ENCODE assay signal across 19 cellular contexts in the genomic region with DNA sequence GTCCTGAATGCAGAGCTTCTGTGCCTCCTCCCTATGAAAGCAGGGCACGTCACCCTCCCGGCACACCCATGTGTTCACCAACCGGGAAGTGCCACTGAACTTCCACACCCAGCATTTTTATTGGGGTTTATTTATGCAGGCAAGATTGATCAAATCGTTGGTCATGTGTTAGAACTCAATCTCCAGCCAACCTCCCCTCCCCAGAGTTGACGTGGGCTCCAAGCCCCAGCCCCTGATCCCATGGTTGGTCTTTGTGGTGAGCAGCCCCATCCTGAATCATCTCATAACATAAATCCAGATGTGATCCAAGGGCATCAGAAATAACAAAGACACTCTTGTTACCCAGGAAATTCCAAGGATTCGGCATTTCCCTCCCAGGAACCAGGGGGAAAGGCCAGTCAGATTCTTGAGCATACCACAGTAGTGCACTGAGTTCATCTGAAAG.
A peak's percentile ranks its signal among the peaks of the same experiment; 100 is the strongest.
DNase-seq lines count a peak whose midpoint lies in the region; ATAC-seq and TF ChIP-seq lines count a peak whose summit lies in the region.
"Had no signal": no experiment of that assay in that cellular context is flagged by ENCODE, and none has a peak within 500 bp of the region (broad histone marks: within the 10 kb centered on the region; RNA-seq: fewer than 3 reads in every experiment).

No MANE protein-coding gene starts in this region.

- H3K9ac ChIP-seq in endodermal cell (ENCODE audit: extremely low read depth, low read length, poor library complexity, severe bottlenecking): no peak overlapping the region

- no peak overlapping the region for H3K27ac ChIP-seq in endodermal cell (ENCODE audit: low read depth, low read length)
- H3K27ac ChIP-seq: A549, heart left ventricle, WERI-Rb-1 had no signal

- no peaks in the 10 kb centered on the region for H3K4me1 ChIP-seq in endodermal cell (ENCODE audit: control insufficient read depth, insufficient read depth, low read length)

- H3K9me3 Mint-ChIP-seq in endodermal cell: no peaks in the 10 kb centered on the region

- H3K4me3 Mint-ChIP-seq in endodermal cell: no peak overlapping the region
- H3K4me3 Mint-ChIP-seq: activated CD8-positive, alpha-beta memory T cell treated with anti-CD3 and anti-CD28 coated beads, Interleukin-2, amount 10 ng/mL, durations not matched to agents 7 days and 5 days had no signal

- no peak overlapping the region for H3K4me3 ChIP-seq in endodermal cell (ENCODE audit: low read length)
- H3K4me3 ChIP-seq: A549, heart left ventricle had no signal

- no peaks in the 10 kb centered on the region for H3K27me3 Mint-ChIP-seq in endodermal cell (ENCODE audit: insufficient read depth)
- H3K27me3 Mint-ChIP-seq: progenitor cell of endocrine pancreas had no signal

- H3K36me3 Mint-ChIP-seq in endodermal cell (ENCODE audit: low read depth): peaks cover 29% of the 10 kb centered on the region
- H3K36me3 Mint-ChIP-seq: activated CD8-positive, alpha-beta memory T cell treated with anti-CD3 and anti-CD28 coated beads, Interleukin-2, amount 10 ng/mL, durations not matched to agents 7 days and 5 days had no signal

- no peak for TF ChIP-seq CTCF in endodermal cell (conservative IDR thresholded peaks at IDR 0.05)

- H3K4me1 Mint-ChIP-seq in endodermal cell: peaks cover 4% of the 10 kb centered on the region
- H3K4me1 Mint-ChIP-seq: activated CD8-positive, alpha-beta memory T cell treated with anti-CD3 and anti-CD28 coated beads, Interleukin-2, amount 10 ng/mL, durations not matched to agents 7 days and 5 days had no signal

- intact Hi-C loops in left colon (cut with DNase I, micrococcal nuclease): no loop called here

- 90 to 93% methylated on average over 3 to 6 of the region's 6 CpGs for WGBS in endodermal cell (ENCODE audit: insufficient coverage in 1 of 2, insufficient read length in 1 of 2), 2 experiments

- peak; percentile 86 for DNase-seq in A172 (ENCODE audit: low spot score)
- DNase-seq in HT1080 (ENCODE audit: low read depth): peak; percentile 98
- no peak for DNase-seq in endodermal cell
- DNase-seq in left colon: peak; percentile 35 to 49
- DNase-seq in NCI-H2029 (lab: John Stamatoyannopoulos, UW): no peak
- DNase-seq in superior temporal gyrus (ENCODE audit: extremely low spot score): no peak
- no peak for DNase-seq in activated gamma-delta T cell (lab: John Stamatoyannopoulos, UW)
- DNase-seq: activated CD8-positive, alpha-beta memory T cell treated with anti-CD3 and anti-CD28 coated beads, Interleukin-2, amount 10 ng/mL, durations not matched to agents 7 days and 5 days; activated naive CD4-positive, alpha-beta T cell treated with Interleukin-2 at 50 U/mL for 16 hours; effector CD8-positive, alpha-beta T cell; heart left ventricle; left cardiac atrium; NCI-H1930; NCI-H526 treated with DMSO at 0.1 percent for 48 hours; stimulated activated CD4-positive, alpha-beta T cell treated with anti-CD3 and anti-CD28 coated beads, Interleukin-15, amount 100 ng/mL, for 24 hours; WERI-Rb-1 had no signal

- no peaks in the 10 kb centered on the region for H3K27me3 ChIP-seq in endodermal cell (ENCODE audit: control insufficient read depth, insufficient read depth, low read length, poor library complexity, severe bottlenecking)
- H3K27me3 ChIP-seq: heart left ventricle had no signal

- no peaks in the 10 kb centered on the region for H3K9me3 ChIP-seq in endodermal cell (ENCODE audit: control insufficient read depth, low read length)
- H3K9me3 ChIP-seq: A549, heart left ventricle had no signal

- H3K27ac Mint-ChIP-seq in endodermal cell: peak overlapping the region; percentile 62
- H3K27ac Mint-ChIP-seq: activated CD8-positive, alpha-beta memory T cell treated with anti-CD3 and anti-CD28 coated beads, Interleukin-2, amount 10 ng/mL, durations not matched to agents 7 days and 5 days; progenitor cell of endocrine pancreas had no signal

- ATAC-seq in left colon (peak; percentile 89), HG03571 (IDR thresholded peaks at IDR 0.05; ENCODE audit: unreplicated experiment) (no peak)
- ATAC-seq: A549; activated CD8-positive, alpha-beta memory T cell treated with anti-CD3 and anti-CD28 coated beads, Interleukin-2, amount 10 ng/mL, durations not matched to agents 7 days and 5 days; heart left ventricle; left cardiac atrium had no signal

- peaks cover 4% of the 10 kb centered on the region for H3K36me3 ChIP-seq in endodermal cell (ENCODE audit: control insufficient read depth, insufficient read depth, low read length)
- H3K36me3 ChIP-seq: heart left ventricle, WERI-Rb-1 had no signal

Comparison
In these comparisons a context has a peak if more than half of its experiments do, and no peak if none do; other contexts are left out.
1. DNase-seq: peak in A172 (single experiment), HT1080 (single experiment) and left colon (2 of 2); none in endodermal cell (single experiment), NCI-H2029 (single experiment), superior temporal gyrus (single experiment) and activated gamma-delta T cell (single experiment).